ENCODE assay signal across 1 cellular context in the genomic region with DNA sequence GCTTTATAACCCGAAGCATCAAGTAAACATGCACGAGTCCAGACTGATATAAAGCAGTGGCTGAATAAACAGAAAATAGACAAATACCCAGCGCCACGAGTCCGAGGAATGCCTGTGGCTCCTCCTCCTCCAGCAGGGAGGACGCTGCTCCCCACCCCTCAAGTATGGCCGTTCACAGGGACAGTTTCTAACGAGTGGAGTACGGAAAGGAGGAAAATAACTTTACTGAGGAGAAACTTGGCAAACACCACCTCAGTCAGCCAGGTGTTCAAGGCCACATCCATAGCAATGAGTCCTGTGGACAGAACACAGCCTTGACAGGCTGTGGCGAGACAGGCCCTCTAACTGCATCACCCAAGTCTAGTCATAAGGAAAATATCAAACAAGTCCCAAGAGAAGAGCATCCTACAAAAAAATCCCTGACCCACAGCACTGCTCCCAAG.
TF ChIP-seq lines count a peak whose summit lies in the region.

No MANE protein-coding gene starts in this region.

TF ChIP-seq in A549, 52 proteins besides CTCF, POLR2A, EP300 and RAD21 (continued from another document):
- TF ChIP-seq FOSL2 (IDR thresholded peaks at IDR 0.05) (no peak), FOSL2 (CRISPR knock-in tag; IDR thresholded peaks at IDR 0.05) (no peak), HDAC2 (IDR thresholded peaks at IDR 0.05) (no peak), MAZ (IDR thresholded peaks at IDR 0.05; ENCODE audit: borderline replicate concordance, low read depth, low read length) (no peak), POLR2AphosphoS2 (conservative IDR thresholded peaks at IDR 0.05; ENCODE audit: low read length) (no peak), BHLHE40 (IDR thresholded peaks at IDR 0.05; ENCODE audit: low read depth, low read length) (no peak), GATA3 (IDR thresholded peaks at IDR 0.05; ENCODE audit: borderline replicate concordance) (no peak), MYC (IDR thresholded peaks at IDR 0.05; ENCODE audit: borderline replicate concordance, low read length) (no peak), HOXB5 (CRISPR knock-in tag; IDR thresholded peaks at IDR 0.05) (no peak), EHMT2 (IDR thresholded peaks at IDR 0.05; ENCODE audit: low read depth) (no peak)
- TF ChIP-seq, protein P1, sequence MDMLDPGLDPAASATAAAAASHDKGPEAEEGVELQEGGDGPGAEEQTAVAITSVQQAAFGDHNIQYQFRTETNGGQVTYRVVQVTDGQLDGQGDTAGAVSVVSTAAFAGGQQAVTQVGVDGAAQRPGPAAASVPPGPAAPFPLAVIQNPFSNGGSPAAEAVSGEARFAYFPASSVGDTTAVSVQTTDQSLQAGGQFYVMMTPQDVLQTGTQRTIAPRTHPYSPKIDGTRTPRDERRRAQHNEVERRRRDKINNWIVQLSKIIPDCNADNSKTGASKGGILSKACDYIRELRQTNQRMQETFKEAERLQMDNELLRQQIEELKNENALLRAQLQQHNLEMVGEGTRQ (IDR thresholded peaks at IDR 0.05): no peak
